Comparison of ENCODE assay signal across 21 cellular contexts in the genomic region with DNA sequence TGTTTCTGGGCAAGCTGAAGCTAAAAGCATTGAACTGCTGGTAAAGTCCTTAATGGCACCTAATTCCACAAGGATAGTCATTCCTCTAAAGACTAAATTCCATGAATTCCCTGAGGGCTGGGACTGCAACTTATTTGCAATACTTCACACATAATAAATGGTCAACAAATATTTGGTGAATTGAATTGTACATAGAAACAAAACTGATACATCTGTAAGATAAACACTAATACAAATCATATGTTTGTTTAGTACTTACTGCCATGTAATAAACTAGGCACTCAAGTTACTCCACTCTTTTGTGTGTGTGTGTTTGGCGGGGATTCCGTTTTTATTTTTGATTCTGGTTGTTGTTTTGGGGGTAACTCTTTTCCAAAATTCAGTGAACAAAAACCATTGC.
DNase-seq lines count a peak whose midpoint lies in the region; FAIRE-seq and TF ChIP-seq lines count a peak whose summit lies in the region.
"Had no signal": no experiment of that assay in that cellular context is flagged by ENCODE, and none has a peak within 500 bp of the region (broad histone marks: within the 10 kb centered on the region; RNA-seq: fewer than 3 reads in every experiment).

No MANE protein-coding gene starts in this region.

- no peak overlapping the region for H3K4me3 ChIP-seq in H1 (ENCODE audit: extremely low read depth in 1 of 4, insufficient read depth in 2 of 4, low read depth in 3 of 4, low read length in 4 of 4)
- no peak overlapping the region for H3K4me3 ChIP-seq in foreskin fibroblast (ENCODE audit: low read depth in 1 of 2, low read length in 2 of 2)

- no peak for TF ChIP-seq CTCF in H1 (IDR thresholded peaks at IDR 0.05; ENCODE audit: control extremely low read depth in 1 of 3, insufficient read depth in 1 of 3, low read depth in 1 of 3, low read length in 3 of 3)
- no peak for TF ChIP-seq CTCF in foreskin fibroblast (IDR thresholded peaks at IDR 0.05; ENCODE audit: low read depth, low read length)

- no peaks in the 10 kb centered on the region for H3K27me3 ChIP-seq in H1 (replicated peaks in 1 of 4; ENCODE audit: control insufficient read depth in 3 of 4, extremely low read depth in 1 of 4, insufficient read depth in 3 of 4, low read length in 3 of 4)

- POLR2A ChIA-PET in H1 (lab: Charles Lee; ENCODE audit: partially characterized antibody), result no interaction called here

- TF ChIP-seq POLR2A in H1 (IDR thresholded peaks at IDR 0.05; ENCODE audit: control extremely low read depth in 1 of 2, low read depth in 2 of 2, low read length in 2 of 2), result no peak
- TF ChIP-seq POLR2A in H54 (IDR thresholded peaks at IDR 0.05; ENCODE audit: low read depth, low read length), result no peak

- H4K91ac ChIP-seq in H1 (replicated peaks; ENCODE audit: insufficient read length, low read length), result no peak overlapping the region

- no peaks in the 10 kb centered on the region for H4K20me1 ChIP-seq in H1 (replicated peaks in 1 of 2; ENCODE audit: control insufficient read depth in 1 of 2, insufficient read depth in 2 of 2, low read length in 2 of 2)

- no peaks in the 10 kb centered on the region for H3K36me3 ChIP-seq in H1 (ENCODE audit: control insufficient read depth in 2 of 4, insufficient read depth in 4 of 4, low read length in 3 of 4)

- no peak overlapping the region for H3K14ac ChIP-seq in H1 (ENCODE audit: insufficient read length)

- peak; percentile 30 for DNase-seq in NCI-H510A treated with DMSO at 0.1 percent for 48 hours (lab: John Stamatoyannopoulos, UW)
- no peak for DNase-seq in NCI-H510A (lab: John Stamatoyannopoulos, UW)
- peak; percentile 23 for DNase-seq in HuH-7 (ENCODE audit: low spot score)
- peak; percentile 30 for DNase-seq in NCI-H526 treated with DMSO at 0.1 percent for 48 hours (lab: John Stamatoyannopoulos, UW)
- DNase-seq in H1 (ENCODE audit: low read depth in 1 of 2, low spot score in 2 of 2), result no peak
- DNase-seq in activated CD4-positive, alpha-beta T cell treated with anti-CD3 and anti-CD28 coated beads for 4 hours, result no peak
- no peak for DNase-seq in H54 (ENCODE audit: insufficient read length, low spot score)
- DNase-seq in foreskin fibroblast, result no peak
- DNase-seq: C1 segment of cervical spinal cord; CD8-positive, alpha-beta memory T cell; DND-41; HCEC 1CT; Kasumi-1; MM.1S; NCI-H1092; NCI-H1694 treated with DMSO at 0.1 percent for 48 hours; NCI-H2171 treated with DMSO at 0.1 percent for 48 hours; OCI-M1; SHP77; T-helper 17 cell had no signal

- CTCF ChIA-PET in H1 (lab: Charles Lee; ENCODE audit: partially characterized antibody), result interaction anchor here (1.8 kb wide), 1 partner anchor 11 kb away, joined by 5 read pairs; no protein-coding TSS in a partner anchor

- H3K9me3 ChIP-seq in H1 (ENCODE audit: insufficient read depth in 2 of 2, low read depth in 1 of 2, low read length in 1 of 2), result no peaks in the 10 kb centered on the region; a peak in 1 of 4 replicates

- H3K79me2 ChIP-seq in H1 (ENCODE audit: control insufficient read depth in 1 of 2, insufficient read depth in 2 of 2, low read length in 2 of 2), result no peaks in the 10 kb centered on the region

- no peak for TF ChIP-seq RAD21 in H1 (IDR thresholded peaks at IDR 0.05 in 1 of 2, conservative IDR thresholded peaks at IDR 0.05 in 1 of 2; ENCODE audit: low read depth in 2 of 2, low read length in 2 of 2)

- no peaks in the 10 kb centered on the region for H3K79me1 ChIP-seq in H1 (ENCODE audit: low read depth, low read length)

- no peak overlapping the region for H2AK5ac ChIP-seq in H1 (ENCODE audit: low read depth, low read length)

- 93% methylated on average over 2 of the region's 2 CpGs; no CpG with 5 or more reads in 1 of the 2 experiments for WGBS in H1 (ENCODE audit: extremely low coverage in 1 of 2, insufficient coverage in 1 of 2, insufficient read length in 1 of 2, insufficient replicate concordance in 2 of 2, low coverage in 1 of 2, low lambda C conversion rate in 2 of 2, missing lambda C conversion rate in 1 of 2), 2 experiments

- no peak overlapping the region for H2BK15ac ChIP-seq in H1 (ENCODE audit: low read length)

- no peak overlapping the region for H3K23ac ChIP-seq in H1 (ENCODE audit: insufficient read length)

- H2BK12ac ChIP-seq in H1 (ENCODE audit: low read depth, low read length), result no peak overlapping the region

- FAIRE-seq in H1 (lab: Jason Lieb, UNC) (no peak), H54 (lab: Jason Lieb, UNC) (no peak)

- H3K23me2 ChIP-seq in H1 (ENCODE audit: low read depth, low read length), result no peaks in the 10 kb centered on the region

- H3K4ac ChIP-seq in H1 (replicated peaks; ENCODE audit: insufficient read length, low read depth, low read length), result no peak overlapping the region

- no peak overlapping the region for H3K27ac ChIP-seq in H1 (ENCODE audit: low read depth, low read length)
- H3K27ac ChIP-seq: HL-60 had no signal

- H4K5ac ChIP-seq in H1 (ENCODE audit: insufficient read length, low read depth, low read length), result no peak overlapping the region

- no peak overlapping the region for H4K8ac ChIP-seq in H1 (ENCODE audit: extremely low read depth, insufficient read depth, low read length)

- H2AFZ ChIP-seq in H1 (ENCODE audit: low read length), result peak overlapping the region; percentile 37; the same call in 1 of the 2 replicates

- H3K18ac ChIP-seq in H1 (ENCODE audit: extremely low read depth, low read length), result no peak overlapping the region

- no peak overlapping the region for H2BK20ac ChIP-seq in H1 (ENCODE audit: low read length)

- H2BK5ac ChIP-seq in H1 (ENCODE audit: low read depth, low read length), result no peak overlapping the region

- H3K9ac ChIP-seq in H1 (replicated peaks in 1 of 4; ENCODE audit: extremely low read depth in 1 of 4, low read depth in 3 of 4, low read length in 3 of 4), result no peak overlapping the region

- no peak overlapping the region for H2BK120ac ChIP-seq in H1 (replicated peaks; ENCODE audit: low read depth, low read length)

- no peaks in the 10 kb centered on the region for H3K4me1 ChIP-seq in H1 (replicated peaks in 1 of 4; ENCODE audit: control insufficient read depth in 3 of 4, insufficient read depth in 4 of 4, low read length in 3 of 4)

- no peak for TF ChIP-seq EP300 in H1 (IDR thresholded peaks at IDR 0.05; ENCODE audit: borderline replicate concordance in 1 of 2, low read depth in 2 of 2, low read length in 2 of 2)

- no peak overlapping the region for H3K4me2 ChIP-seq in H1 (ENCODE audit: insufficient read depth in 1 of 2, low read depth in 2 of 2, low read length in 2 of 2)

- no peak overlapping the region for H3K56ac ChIP-seq in H1 (replicated peaks; ENCODE audit: insufficient read length, low read depth, low read length)

TF ChIP-seq in H1, 55 proteins besides CTCF, POLR2A, EP300 and RAD21:
- no peak for TF ChIP-seq CBX8 (IDR thresholded peaks at IDR 0.05; ENCODE audit: borderline replicate concordance, low read depth, low read length)
- no peak for TF ChIP-seq ATF3 (IDR thresholded peaks at IDR 0.05; ENCODE audit: insufficient read depth, low read depth, low read length)
- no peak for TF ChIP-seq SIN3A (conservative IDR thresholded peaks at IDR 0.05 in 1 of 2, IDR thresholded peaks at IDR 0.05 in 1 of 2; ENCODE audit: low read depth in 1 of 2, low read length in 2 of 2)
- no peak for TF ChIP-seq POLR2AphosphoS5 (IDR thresholded peaks at IDR 0.05; ENCODE audit: low read depth, low read length)
- no peak for TF ChIP-seq POU5F1 (IDR thresholded peaks at IDR 0.05; ENCODE audit: low read depth, low read length)
- no peak for TF ChIP-seq USF2 (IDR thresholded peaks at IDR 0.05; ENCODE audit: low read length)
- no peak for TF ChIP-seq SAP30 (IDR thresholded peaks at IDR 0.05; ENCODE audit: insufficient read depth, insufficient replicate concordance, low read length)
- TF ChIP-seq KDM5A (IDR thresholded peaks at IDR 0.05; ENCODE audit: low read length), result no peak
- TF ChIP-seq ZNF274 (IDR thresholded peaks at IDR 0.05; ENCODE audit: borderline replicate concordance, extremely low read depth, low read length), result no peak
- no peak for TF ChIP-seq CEBPB (IDR thresholded peaks at IDR 0.05; ENCODE audit: low read depth, low read length)
- no peak for TF ChIP-seq BCL11A (IDR thresholded peaks at IDR 0.05; ENCODE audit: low read depth in 2 of 2, low read length in 2 of 2)
- TF ChIP-seq CREB1 (IDR thresholded peaks at IDR 0.05), result no peak

Comparison
In these comparisons a context has a peak if more than half of its experiments do, and no peak if none do; other contexts are left out.
1. DNase-seq: peak in NCI-H510A treated with DMSO at 0.1 percent for 48 hours (single experiment), HuH-7 (single experiment) and NCI-H526 treated with DMSO at 0.1 percent for 48 hours (single experiment); none in NCI-H510A (single experiment), H1 (0 of 2), activated CD4-positive, alpha-beta T cell treated with anti-CD3 and anti-CD28 coated beads for 4 hours (0 of 2), H54 (single experiment) and foreskin fibroblast (0 of 2).